Comparison of ENCODE assay signal across 8 cellular contexts in genomic region chr20:36236786-36237121, GRCh38. TPM values are rescaled to one million over a fixed set of nuclear protein-coding genes. Genes with fewer than 3 reads are reported as not detected.
A peak's percentile ranks its signal among the peaks of the same experiment; 100 is the strongest.
DNase-seq lines count a peak whose midpoint lies in the region; ATAC-seq lines count a peak whose summit lies in the region.

No MANE protein-coding gene starts in this region.

- peak overlapping the region; percentile 86 for H3K27ac Mint-ChIP-seq in activated T-helper 2 cell treated with anti-CD3 and anti-CD28 coated beads, Interferon-gamma antibody, Interleukin-2, Interleukin-4, amounts not matched to agents 10 μg/mL and 5 μg/mL and 100 μg/mL, durations not matched to agents 14 hours and 24 hours and 36 hours

- peak overlapping the region; percentile 91 for H3K4me3 ChIP-seq in iPS-20b (ENCODE audit: low read length)
- peak overlapping the region; percentile 80 to 96 for H3K4me3 ChIP-seq in stomach smooth muscle (ENCODE audit: low read length in 2 of 2)

- intact Hi-C loops in activated T-helper 2 cell treated with anti-CD3 and anti-CD28 coated beads, Interferon-gamma antibody, Interleukin-2, Interleukin-4, amounts not matched to agents 10 μg/mL and 5 μg/mL and 100 μg/mL, durations not matched to agents 14 hours and 24 hours and 36 hours (cut with micrococcal nuclease) = no loop called here

- H3K36me3 ChIP-seq in iPS-20b (ENCODE audit: insufficient read depth, low read depth, low read length) (peaks cover 26% of the 10 kb centered on the region), stomach smooth muscle (ENCODE audit: control insufficient read depth in 2 of 2, insufficient read depth in 2 of 2, low read length in 2 of 2) (peaks cover 7 to 12% of the 10 kb centered on the region in 2 donors)

- H3K4me3 Mint-ChIP-seq in activated T-helper 2 cell treated with anti-CD3 and anti-CD28 coated beads, Interferon-gamma antibody, Interleukin-2, Interleukin-4, amounts not matched to agents 10 μg/mL and 5 μg/mL and 100 μg/mL, durations not matched to agents 14 hours and 24 hours and 36 hours (ENCODE audit: low read depth) = peak overlapping the region; percentile 82

- DNase-seq in activated T-helper 2 cell treated with anti-CD3 and anti-CD28 coated beads, Interferon-gamma antibody, Interleukin-2, Interleukin-4, amounts not matched to agents 10 μg/mL and 5 μg/mL and 100 μg/mL, durations not matched to agents 14 hours and 24 hours and 36 hours (ENCODE audit: low spot score) = no peak
- DNase-seq in NCI-H187 (lab: John Stamatoyannopoulos, UW) = no peak
- no peak for DNase-seq in glomerular visceral epithelial cell (ENCODE audit: extremely low spot score)
- DNase-seq in SW 1271 (lab: John Stamatoyannopoulos, UW) = no peak
- DNase-seq in NCI-H187 treated with DMSO at 0.1 percent for 48 hours (lab: John Stamatoyannopoulos, UW) = no peak

- peak; percentile 13 for ATAC-seq in HG03039 (IDR thresholded peaks at IDR 0.05; ENCODE audit: unreplicated experiment)

- no peaks in the 10 kb centered on the region for H3K27me3 Mint-ChIP-seq in activated T-helper 2 cell treated with anti-CD3 and anti-CD28 coated beads, Interferon-gamma antibody, Interleukin-2, Interleukin-4, amounts not matched to agents 10 μg/mL and 5 μg/mL and 100 μg/mL, durations not matched to agents 14 hours and 24 hours and 36 hours (ENCODE audit: low read depth)

- H3K27me3 ChIP-seq in iPS-20b (ENCODE audit: insufficient read depth, low read length) (no peaks in the 10 kb centered on the region), stomach smooth muscle (ENCODE audit: control insufficient read depth in 1 of 2, insufficient read depth in 2 of 2, low read length in 2 of 2) (no peaks in the 10 kb centered on the region)

- H3K9me3 ChIP-seq in iPS-20b (ENCODE audit: insufficient read depth, low read depth, low read length) (no peaks in the 10 kb centered on the region), stomach smooth muscle (ENCODE audit: control insufficient read depth in 2 of 2, low read length in 2 of 2) (no peaks in the 10 kb centered on the region)

- H3K9ac ChIP-seq in iPS-20b (ENCODE audit: low read depth, low read length) = peak overlapping the region; percentile 91
- peak overlapping the region; percentile 81 to 96 for H3K9ac ChIP-seq in stomach smooth muscle (ENCODE audit: low read length in 2 of 2)

- no peak overlapping the region for H3K27ac ChIP-seq in iPS-20b (ENCODE audit: low read length)
- H3K27ac ChIP-seq in stomach smooth muscle (ENCODE audit: low read length) = peak overlapping the region; percentile 70

- H3K4me1 ChIP-seq in iPS-20b (ENCODE audit: insufficient read depth, low read length) = peaks cover 6% of the 10 kb centered on the region; the same call in 1 of the 2 replicates
- peaks cover 13% of the 10 kb centered on the region for H3K4me1 ChIP-seq in stomach smooth muscle (ENCODE audit: control insufficient read depth, insufficient read depth, low read length)

- peaks cover 39% of the 10 kb centered on the region for H3K36me3 Mint-ChIP-seq in activated T-helper 2 cell treated with anti-CD3 and anti-CD28 coated beads, Interferon-gamma antibody, Interleukin-2, Interleukin-4, amounts not matched to agents 10 μg/mL and 5 μg/mL and 100 μg/mL, durations not matched to agents 14 hours and 24 hours and 36 hours (ENCODE audit: low read depth)

- H3K9me3 Mint-ChIP-seq in activated T-helper 2 cell treated with anti-CD3 and anti-CD28 coated beads, Interferon-gamma antibody, Interleukin-2, Interleukin-4, amounts not matched to agents 10 μg/mL and 5 μg/mL and 100 μg/mL, durations not matched to agents 14 hours and 24 hours and 36 hours = no peaks in the 10 kb centered on the region

- H3K4me1 Mint-ChIP-seq in activated T-helper 2 cell treated with anti-CD3 and anti-CD28 coated beads, Interferon-gamma antibody, Interleukin-2, Interleukin-4, amounts not matched to agents 10 μg/mL and 5 μg/mL and 100 μg/mL, durations not matched to agents 14 hours and 24 hours and 36 hours (ENCODE audit: low read depth) = peaks cover 22% of the 10 kb centered on the region

RNA-seq across cellular contexts. Expression of gene AAR2, which starts 0.5 kb away (rescaled TPM):
- total RNA-seq in activated T-helper 2 cell treated with anti-CD3 and anti-CD28 coated beads, Interferon-gamma antibody, Interleukin-2, Interleukin-4, amounts not matched to agents 10 μg/mL and 5 μg/mL and 100 μg/mL, durations not matched to agents 14 hours and 24 hours and 36 hours = 27.1 and 28.5 TPM in 2 replicates
